In the genomic region with DNA sequence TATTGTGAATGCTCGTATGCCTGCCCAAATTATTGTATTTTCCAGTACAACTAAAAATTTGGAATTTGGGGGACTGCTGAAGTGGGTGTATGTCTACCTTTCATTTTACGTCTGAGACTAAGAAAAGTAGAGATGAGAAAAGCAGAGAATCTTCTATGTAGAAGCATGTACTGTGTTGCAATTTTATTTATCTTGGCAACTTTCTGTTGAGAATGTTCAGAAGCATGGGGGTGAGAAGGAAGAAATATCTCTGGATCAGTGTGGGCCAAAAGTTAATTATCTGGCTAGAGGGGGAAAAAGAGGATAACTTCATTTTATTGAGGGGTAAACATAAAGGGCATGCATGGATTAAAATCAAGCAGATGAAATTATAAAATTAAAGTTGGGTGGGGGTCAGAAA, we compare ENCODE assay signal across 14 cellular contexts. TPM values are rescaled to one million over a fixed set of nuclear protein-coding genes. Genes with fewer than 3 reads are reported as not detected.
DNase-seq lines count a peak whose midpoint lies in the region; ATAC-seq and TF ChIP-seq lines count a peak whose summit lies in the region.
"Had no signal": no experiment of that assay in that cellular context is flagged by ENCODE, and none has a peak within 500 bp of the region (broad histone marks: within the 10 kb centered on the region; RNA-seq: fewer than 3 reads in every experiment).

No MANE protein-coding gene starts in this region.

- no peak for TF ChIP-seq CTCF in choroid plexus epithelial cell (conservative IDR thresholded peaks at IDR 0.05; ENCODE audit: low read depth, low read length)
- no peak for TF ChIP-seq CTCF in mesothelial cell of epicardium (IDR thresholded peaks at IDR 0.05; ENCODE audit: unreplicated experiment)

- H3K4me1 ChIP-seq in aorta (ENCODE audit: control insufficient read depth in 1 of 2, insufficient read depth in 2 of 2, low read length in 2 of 2): no peaks in the 10 kb centered on the region

- intact Hi-C loops in aorta (cut with DNase I): no loop called here

- H3K4me1 Mint-ChIP-seq in stimulated activated naive CD8-positive, alpha-beta T cell treated with anti-CD3 and anti-CD28 coated beads, Interleukin-15, Interleukin-2, amounts not matched to agents 100 ng/mL and 50 ng/mL, for 24 hours (ENCODE audit: low read depth): peaks cover 71% of the 10 kb centered on the region
- peaks cover 55% of the 10 kb centered on the region for H3K4me1 Mint-ChIP-seq in stimulated activated naive CD8-positive, alpha-beta T cell treated with anti-CD3 and anti-CD28 coated beads, Interleukin-15, amount 100 ng/mL, for 72 hours
- H3K4me1 Mint-ChIP-seq in mesothelial cell of epicardium: peaks cover 17% of the 10 kb centered on the region

- H3K27me3 ChIP-seq in aorta (ENCODE audit: control insufficient read depth in 1 of 2, insufficient read depth in 2 of 2, low read length in 1 of 2): no peaks in the 10 kb centered on the region

- H3K27ac ChIP-seq in aorta (ENCODE audit: low read depth in 1 of 2, low read length in 2 of 2): no peak overlapping the region
- H3K27ac ChIP-seq: KMS-11 had no signal

- no peak overlapping the region for H3K4me3 Mint-ChIP-seq in stimulated activated naive CD8-positive, alpha-beta T cell treated with anti-CD3 and anti-CD28 coated beads, Interleukin-15, Interleukin-2, amounts not matched to agents 100 ng/mL and 50 ng/mL, for 24 hours
- no peak overlapping the region for H3K4me3 Mint-ChIP-seq in stimulated activated naive CD8-positive, alpha-beta T cell treated with anti-CD3 and anti-CD28 coated beads, Interleukin-15, amount 100 ng/mL, for 72 hours
- no peak overlapping the region for H3K4me3 Mint-ChIP-seq in mesothelial cell of epicardium

- H3K36me3 Mint-ChIP-seq in stimulated activated naive CD8-positive, alpha-beta T cell treated with anti-CD3 and anti-CD28 coated beads, Interleukin-15, Interleukin-2, amounts not matched to agents 100 ng/mL and 50 ng/mL, for 24 hours (ENCODE audit: low read depth): peaks cover 50% of the 10 kb centered on the region
- peaks cover 2% of the 10 kb centered on the region for H3K36me3 Mint-ChIP-seq in mesothelial cell of epicardium

- no peak overlapping the region for H3K4me3 ChIP-seq in choroid plexus epithelial cell (ENCODE audit: low read depth, low read length)
- H3K4me3 ChIP-seq in aorta (ENCODE audit: low read length in 2 of 2): no peak overlapping the region
- H3K4me3 ChIP-seq: skin epidermis had no signal

- no peak for DNase-seq in stimulated activated naive CD8-positive, alpha-beta T cell treated with anti-CD3 and anti-CD28 coated beads, Interleukin-15, amount 100 ng/mL, for 72 hours
- DNase-seq in choroid plexus epithelial cell (ENCODE audit: low read depth) (peak; percentile 52), mesothelial cell of epicardium (ENCODE audit: low spot score in 2 of 2, unreplicated experiment in 2 of 2) (no peak), aorta (no peak), NCI-H2029 (lab: John Stamatoyannopoulos, UW) (no peak)
- DNase-seq in activated CD4-positive, CD25-positive, alpha-beta regulatory T cell treated with anti-CD3 and anti-CD28 coated beads, Interleukin-2, amount 50 U/mL, for 72 hours: no peak
- DNase-seq: activated gamma-delta T cell; NCI-H524 treated with DMSO at 0.1 percent for 48 hours; stimulated activated CD4-positive, alpha-beta T cell treated with anti-CD3 and anti-CD28 coated beads, Interleukin-2, amount 100 ng/mL, for 48 hours; T-helper 1 cell had no signal

- no peaks in the 10 kb centered on the region for H3K9me3 Mint-ChIP-seq in stimulated activated naive CD8-positive, alpha-beta T cell treated with anti-CD3 and anti-CD28 coated beads, Interleukin-15, Interleukin-2, amounts not matched to agents 100 ng/mL and 50 ng/mL, for 24 hours
- no peaks in the 10 kb centered on the region for H3K9me3 Mint-ChIP-seq in stimulated activated naive CD8-positive, alpha-beta T cell treated with anti-CD3 and anti-CD28 coated beads, Interleukin-15, amount 100 ng/mL, for 72 hours
- H3K9me3 Mint-ChIP-seq in mesothelial cell of epicardium: no peaks in the 10 kb centered on the region

- 49 to 50% methylated on average over 2 of the region's 2 CpGs for WGBS in aorta, 2 donors

- peak overlapping the region; percentile 34 for H3K27ac Mint-ChIP-seq in stimulated activated naive CD8-positive, alpha-beta T cell treated with anti-CD3 and anti-CD28 coated beads, Interleukin-15, Interleukin-2, amounts not matched to agents 100 ng/mL and 50 ng/mL, for 24 hours
- H3K27ac Mint-ChIP-seq in stimulated activated naive CD8-positive, alpha-beta T cell treated with anti-CD3 and anti-CD28 coated beads, Interleukin-15, amount 100 ng/mL, for 72 hours: peak overlapping the region in 1 of 2 donors; percentile 47
- peak overlapping the region; percentile 28 for H3K27ac Mint-ChIP-seq in mesothelial cell of epicardium

- H3K36me3 ChIP-seq in aorta (ENCODE audit: control insufficient read depth in 1 of 2, insufficient read depth in 2 of 2, low read length in 1 of 2): no peaks in the 10 kb centered on the region

- H3K9me3 ChIP-seq in aorta (ENCODE audit: control insufficient read depth, low read length): no peaks in the 10 kb centered on the region

- ATAC-seq in stimulated activated naive CD8-positive, alpha-beta T cell treated with anti-CD3 and anti-CD28 coated beads, Interleukin-15, amount 100 ng/mL, for 72 hours: no peak
- peak; percentile 46 for ATAC-seq in aorta (ENCODE audit: low FRiP score)
- no peak for ATAC-seq in GM19023 (IDR thresholded peaks at IDR 0.05; ENCODE audit: unreplicated experiment)

- no peaks in the 10 kb centered on the region for H3K27me3 Mint-ChIP-seq in stimulated activated naive CD8-positive, alpha-beta T cell treated with anti-CD3 and anti-CD28 coated beads, Interleukin-15, Interleukin-2, amounts not matched to agents 100 ng/mL and 50 ng/mL, for 24 hours
- no peaks in the 10 kb centered on the region for H3K27me3 Mint-ChIP-seq in stimulated activated naive CD8-positive, alpha-beta T cell treated with anti-CD3 and anti-CD28 coated beads, Interleukin-15, amount 100 ng/mL, for 72 hours
- no peaks in the 10 kb centered on the region for H3K27me3 Mint-ChIP-seq in mesothelial cell of epicardium (ENCODE audit: low read depth)

RNA-seq across cellular contexts. Expression of gene ICE2, which starts 46.7 kb away (rescaled TPM):
- total RNA-seq in mesothelial cell of epicardium (67.2 to 72.4 TPM (median 67.2 TPM) in 3 replicates), aorta (10 to 100 TPM; 40.0 to 62.0 TPM)
- polyA plus RNA-seq in aorta: 10 to 100 TPM in 1 of 2 donors, 1 to 10 TPM in 1; 7.1 to 12.0 TPM
